9 cellular contexts compared by ENCODE assay signal in the genomic region with DNA sequence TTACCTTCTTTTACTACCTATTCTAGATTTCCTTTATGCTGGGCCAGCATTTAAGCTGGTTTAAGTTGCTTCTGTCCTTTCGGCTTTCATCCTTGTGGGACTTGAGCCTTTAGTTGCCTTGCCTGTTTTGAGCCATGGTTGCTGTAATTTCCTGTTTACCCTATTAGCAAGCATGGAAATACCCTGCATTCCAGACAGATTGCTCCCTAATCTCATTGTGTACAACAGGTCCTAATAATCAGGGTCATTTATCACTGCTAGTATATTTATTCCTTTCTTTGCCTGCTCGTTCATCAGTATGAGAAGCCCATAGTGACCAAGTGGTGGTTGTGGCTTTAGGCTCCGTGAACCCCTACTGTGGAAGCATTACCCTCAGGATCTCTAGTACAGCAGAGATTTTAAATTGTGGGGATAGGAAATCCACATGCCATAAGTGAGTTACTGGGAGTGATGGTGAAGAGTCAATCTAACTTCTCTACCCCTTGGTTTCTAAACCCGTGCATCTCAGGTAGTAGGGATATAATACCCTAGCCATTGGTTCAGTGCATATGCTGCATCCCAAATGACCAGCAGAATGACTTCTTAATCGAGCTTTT. TPM values are rescaled to one million over a fixed set of nuclear protein-coding genes. Genes with fewer than 3 reads are reported as not detected.
DNase-seq lines count a peak whose midpoint lies in the region; TF ChIP-seq lines count a peak whose summit lies in the region.
"Had no signal": no experiment of that assay in that cellular context is flagged by ENCODE, and none has a peak within 500 bp of the region (broad histone marks: within the 10 kb centered on the region; RNA-seq: fewer than 3 reads in every experiment).

No MANE protein-coding gene starts in this region.

- H2AFZ ChIP-seq in OCI-LY7 (ENCODE audit: low read length) = no peak overlapping the region

- peaks cover 36% of the 10 kb centered on the region; the same call in 1 of the 2 replicates for H3K9me3 ChIP-seq in OCI-LY7 (ENCODE audit: low read length)

- no peaks in the 10 kb centered on the region; the same call in 1 of the 2 replicates for H4K20me1 ChIP-seq in OCI-LY7 (ENCODE audit: insufficient read depth, low read length)

- CTCF ChIA-PET in OCI-LY7 (lab: Charles Lee; ENCODE audit: unreplicated experiment) = interaction anchor here (0.8 kb wide), 1 partner anchor 33 kb away, joined by 3 read pairs; no protein-coding TSS in a partner anchor

- BruUV-seq in OCI-LY7 (replicated peaks; lab: Mats Ljungman, UMichigan) = no TSS peak

- H3K79me2 ChIP-seq in OCI-LY7 (ENCODE audit: insufficient read depth, low read depth, low read length) = peaks cover 97% of the 10 kb centered on the region

- TF ChIP-seq CTCF in OCI-LY7 (conservative IDR thresholded peaks at IDR 0.05; ENCODE audit: low read length) (no peak), retinal pigment epithelial cell (conservative IDR thresholded peaks at IDR 0.05; ENCODE audit: low read depth, low read length) (no peak)

- H3K36me3 ChIP-seq in OCI-LY7 (ENCODE audit: insufficient read depth, low read length) = peaks cover 72% of the 10 kb centered on the region

- peak overlapping the region; percentile 50 for H3K4me2 ChIP-seq in OCI-LY7 (ENCODE audit: low read length)

- intact Hi-C loops in OCI-LY7 (cut with micrococcal nuclease; ENCODE audit: unreplicated experiment) = no loop called here

- H3K27ac ChIP-seq in OCI-LY7 (ENCODE audit: low read depth, low read length, poor library complexity, severe bottlenecking) = no peak overlapping the region

- H3K4me3 ChIP-seq in OCI-LY7 (ENCODE audit: low read depth, low read length, poor library complexity, severe bottlenecking) (no peak overlapping the region), retinal pigment epithelial cell (ENCODE audit: low read length) (no peak overlapping the region)

- H3K9me2 ChIP-seq in OCI-LY7 (ENCODE audit: insufficient read depth, low read length) = no peaks in the 10 kb centered on the region

- DNase-seq in ELR (ENCODE audit: low read depth) = peak; percentile 88
- DNase-seq in OCI-LY7 (ENCODE audit: low spot score) = no peak
- peak; percentile 56 for DNase-seq in fibroblast of gingiva (ENCODE audit: low read depth)
- DNase-seq in retinal pigment epithelial cell (ENCODE audit: low read depth) = peak; percentile 75
- no peak for DNase-seq in DMS153 (lab: John Stamatoyannopoulos, UW)
- no peak for DNase-seq in NCI-H2227 (lab: John Stamatoyannopoulos, UW; ENCODE audit: unreplicated experiment)
- DNase-seq in T-helper 9 cell = no peak
- DNase-seq: activated CD4-positive, alpha-beta T cell treated with anti-CD3 and anti-CD28 coated beads for 36 hours; NCI-H1048 had no signal

- POLR2A ChIA-PET in OCI-LY7 (lab: Charles Lee) = interaction anchor here (1.2 kb wide), 1 partner anchor 9 kb away, joined by 3 read pairs; no protein-coding TSS in a partner anchor

- peaks cover 50% of the 10 kb centered on the region for H3K4me1 ChIP-seq in OCI-LY7 (ENCODE audit: insufficient read depth, low read length, poor library complexity, severe bottlenecking)

RNA-seq across cellular contexts. Expression of a gene that starts 31.9 kb away (rescaled TPM):
- total RNA-seq in OCI-LY7 (2014; rRNA removed; shearing (Covaris generic)) = 24.9 and 35.2 TPM in 2 replicates
- 38.1 and 46.2 TPM in 2 replicates for total RNA-seq in OCI-LY7 (2022)

Comparison
In these comparisons a context has a peak if more than half of its experiments do, and no peak if none do; other contexts are left out.
1. DNase-seq: peak in ELR (single experiment), fibroblast of gingiva (single experiment) and retinal pigment epithelial cell (single experiment); none in OCI-LY7 (single experiment), DMS153 (single experiment), NCI-H2227 (single experiment) and T-helper 9 cell (single experiment).